In the genomic region with DNA sequence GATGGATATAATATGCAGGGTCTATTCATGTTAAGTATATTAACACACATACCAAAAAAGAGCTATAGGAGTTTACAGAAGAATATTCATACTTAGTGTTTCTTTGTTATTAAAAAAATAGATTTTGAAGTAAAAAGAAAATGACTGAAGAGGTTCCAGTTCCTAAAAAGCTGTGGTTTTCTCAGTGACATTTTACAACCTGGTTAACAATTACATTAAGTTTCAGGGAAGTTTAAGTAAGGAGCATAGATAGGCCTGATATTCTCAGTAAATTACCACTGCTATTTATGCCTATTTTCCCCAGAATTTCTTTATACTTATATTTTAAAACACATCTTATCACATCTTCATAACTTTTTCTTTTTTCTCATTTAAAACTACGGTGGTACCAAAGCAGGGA, we compare ENCODE assay signal across 1 cellular context.
TF ChIP-seq lines count a peak whose summit lies in the region.

No MANE protein-coding gene starts in this region.

TF ChIP-seq in GM12878, 131 proteins besides CTCF, POLR2A, EP300 and RAD21:
- TF ChIP-seq SPI1 (IDR thresholded peaks at IDR 0.05; ENCODE audit: borderline replicate concordance, insufficient read depth, low read depth, low read length) (0 out of 2 replicates have a peak, but pooled peaks have one; percentile 13), NFIC (IDR thresholded peaks at IDR 0.05; ENCODE audit: low read depth, low read length) (no peak)
